Comparison of ENCODE assay signal across 9 cellular contexts in the genomic region with DNA sequence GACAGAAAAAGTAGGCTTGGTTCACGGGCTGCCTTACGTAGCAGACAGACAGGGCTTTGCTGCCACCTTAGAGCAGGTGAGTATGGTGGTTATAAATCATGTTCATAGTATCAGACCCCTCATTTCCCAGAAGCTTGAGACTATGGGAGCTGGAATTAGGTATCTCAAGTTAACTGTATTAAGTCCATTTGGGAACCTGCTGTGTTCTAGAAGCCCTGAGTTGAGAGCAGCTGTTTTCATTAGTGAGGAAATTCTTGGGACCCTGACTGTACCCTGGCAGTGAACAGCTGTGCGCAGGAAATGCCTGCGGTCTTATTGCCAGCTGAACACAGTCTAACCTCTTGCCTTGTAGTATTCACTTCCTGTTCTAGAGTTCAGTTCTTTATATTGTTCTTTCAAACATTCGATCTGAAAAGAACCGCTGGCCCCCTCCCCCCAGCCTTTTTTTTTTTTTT. TPM values are rescaled to one million over a fixed set of nuclear protein-coding genes. Genes with fewer than 3 reads are reported as not detected.
A peak's percentile ranks its signal among the peaks of the same experiment; 100 is the strongest.
DNase-seq lines count a peak whose midpoint lies in the region; ATAC-seq and TF ChIP-seq lines count a peak whose summit lies in the region.
"Had no signal": no experiment of that assay in that cellular context is flagged by ENCODE, and none has a peak within 500 bp of the region (broad histone marks: within the 10 kb centered on the region; RNA-seq: fewer than 3 reads in every experiment).

No MANE protein-coding gene starts in this region.

- no peaks in the 10 kb centered on the region for H3K9me3 Mint-ChIP-seq in activated T-cell treated with anti-CD3 and anti-CD28 coated beads, Interleukin-2, amount 50 U/mL, for 24 hours
- H3K9me3 Mint-ChIP-seq in immature natural killer cell: no peaks in the 10 kb centered on the region

- H3K4me1 ChIP-seq in Loucy (ENCODE audit: insufficient read depth, low read length, poor library complexity, severe bottlenecking): peaks cover 17% of the 10 kb centered on the region

- H3K27ac ChIP-seq in RWPE1: no peak overlapping the region

- DNase-seq in ELR (ENCODE audit: low read depth) (peak; percentile 91), immature natural killer cell (peak; percentile 42 to 60 (median 44)), RWPE1 (ENCODE audit: low spot score) (no peak), NCI-H1105 treated with DMSO at 0.1 percent for 48 hours (lab: John Stamatoyannopoulos, UW) (no peak)
- DNase-seq in activated T-cell treated with anti-CD3 and anti-CD28 coated beads, Interleukin-2, amount 50 U/mL, for 24 hours: peak; percentile 55
- peak; percentile 46 to 47 for DNase-seq in stimulated activated CD8-positive, alpha-beta memory T cell treated with anti-CD3 and anti-CD28 coated beads, Interleukin-7, amount 100 ng/mL, for 4 hours (ENCODE audit: low read depth in 2 of 2)

- TF ChIP-seq CTCF in Loucy (conservative IDR thresholded peaks at IDR 0.05; ENCODE audit: low read length) (no peak), RWPE1 (conservative IDR thresholded peaks at IDR 0.05; ENCODE audit: low read depth) (no peak)

- H3K4me3 ChIP-seq in Loucy (ENCODE audit: low read length, poor library complexity, severe bottlenecking): peak overlapping the region; percentile 54

- peaks cover 4% of the 10 kb centered on the region; the same call in 1 of the 2 replicates for H3K79me2 ChIP-seq in Loucy (ENCODE audit: insufficient read depth, low read length)

- H3K4me1 Mint-ChIP-seq in activated T-cell treated with anti-CD3 and anti-CD28 coated beads, Interleukin-2, amount 50 U/mL, for 24 hours (ENCODE audit: low read depth): peaks cover 49% of the 10 kb centered on the region
- peaks cover 35 to 38% of the 10 kb centered on the region in 2 donors for H3K4me1 Mint-ChIP-seq in immature natural killer cell

- H2AFZ ChIP-seq in Loucy (ENCODE audit: low read length): no peak overlapping the region

- H3K36me3 ChIP-seq in Loucy (ENCODE audit: insufficient read depth, low read length): peaks cover 24% of the 10 kb centered on the region; the same call in 1 of the 2 replicates

- H4K20me1 ChIP-seq in Loucy (ENCODE audit: insufficient read depth, low read length, poor library complexity, severe bottlenecking): peaks cover 4% of the 10 kb centered on the region

- no peak overlapping the region for H3K9ac ChIP-seq in Loucy (ENCODE audit: low read depth, low read length, poor library complexity, severe bottlenecking)

- H3K9me2 ChIP-seq in Loucy (replicated peaks; ENCODE audit: low read depth, low read length): no peaks in the 10 kb centered on the region

- H3K27ac Mint-ChIP-seq in activated T-cell treated with anti-CD3 and anti-CD28 coated beads, Interleukin-2, amount 50 U/mL, for 24 hours: peak overlapping the region; percentile 87
- H3K27ac Mint-ChIP-seq in immature natural killer cell: peak overlapping the region; percentile 69 to 93 (median 91)

- peak overlapping the region; percentile 54 for H3K4me3 Mint-ChIP-seq in activated T-cell treated with anti-CD3 and anti-CD28 coated beads, Interleukin-2, amount 50 U/mL, for 24 hours
- peak overlapping the region; percentile 70 to 81 (median 75) for H3K4me3 Mint-ChIP-seq in immature natural killer cell

- no peaks in the 10 kb centered on the region for H3K27me3 ChIP-seq in Loucy (ENCODE audit: insufficient read depth, low read length, poor library complexity, severe bottlenecking)

- POLR2A ChIA-PET in RWPE1 (lab: Yijun Ruan, JAX; ENCODE audit: low non-redundant PET): no interaction called here

- CTCF ChIA-PET in RWPE1 (lab: Yijun Ruan, JAX): no interaction called here

- no peaks in the 10 kb centered on the region for H3K27me3 Mint-ChIP-seq in activated T-cell treated with anti-CD3 and anti-CD28 coated beads, Interleukin-2, amount 50 U/mL, for 24 hours
- H3K27me3 Mint-ChIP-seq in immature natural killer cell (ENCODE audit: low read depth in 3 of 3): peaks cover 0 to 8% (median 5%) of the 10 kb centered on the region in 3 donors

- peak; percentile 97 for ATAC-seq in GM21717 (IDR thresholded peaks at IDR 0.05; ENCODE audit: unreplicated experiment)
- ATAC-seq: HCT116 had no signal

- H3K9me3 ChIP-seq in Loucy (ENCODE audit: insufficient read depth, low read depth, low read length): no peaks in the 10 kb centered on the region

- H3K4me2 ChIP-seq in Loucy (ENCODE audit: low read depth, low read length, poor library complexity, severe bottlenecking): peak overlapping the region; percentile 68

- H3K36me3 Mint-ChIP-seq in activated T-cell treated with anti-CD3 and anti-CD28 coated beads, Interleukin-2, amount 50 U/mL, for 24 hours (ENCODE audit: low read depth): peaks cover 68% of the 10 kb centered on the region
- H3K36me3 Mint-ChIP-seq in immature natural killer cell: peaks cover 0 to 11% (median 3%) of the 10 kb centered on the region in 3 donors

- peaks cover 3% of the 10 kb centered on the region; the same call in 1 of the 2 replicates for H3F3A ChIP-seq in Loucy (ENCODE audit: low read depth)

RNA-seq across cellular contexts. Expression of gene UGCG, which starts 29.8 kb away (rescaled TPM):
- 1 to 10 TPM; 3.0 to 7.1 (median 6.8) TPM for polyA plus RNA-seq in immature natural killer cell

Comparison
In these comparisons a context has a peak if more than half of its experiments do, and no peak if none do; other contexts are left out.
1. DNase-seq: peak in ELR (single experiment), activated T-cell treated with anti-CD3 and anti-CD28 coated beads, Interleukin-2, amount 50 U/mL, for 24 hours (single experiment), immature natural killer cell (3 of 3) and stimulated activated CD8-positive, alpha-beta memory T cell treated with anti-CD3 and anti-CD28 coated beads, Interleukin-7, amount 100 ng/mL, for 4 hours (2 of 2); none in RWPE1 (single experiment) and NCI-H1105 treated with DMSO at 0.1 percent for 48 hours (single experiment).